ENCODE assay signal across 8 cellular contexts in genomic region chr11:124717786-124718634, GRCh38. TPM values are rescaled to one million over a fixed set of nuclear protein-coding genes. Genes with fewer than 3 reads are reported as not detected.
DNase-seq lines count a peak whose midpoint lies in the region; ATAC-seq and TF ChIP-seq lines count a peak whose summit lies in the region.

No MANE protein-coding gene starts in this region.

- ATAC-seq in T-helper 17 cell (peak; percentile 80), HG02588 (IDR thresholded peaks at IDR 0.05; ENCODE audit: unreplicated experiment) (no peak)

- no peaks in the 10 kb centered on the region for H3K79me1 ChIP-seq in H9 (ENCODE audit: insufficient read depth, low read depth, low read length, poor library complexity, severe bottlenecking)

- peaks cover 9% of the 10 kb centered on the region for H3K23me2 ChIP-seq in H9 (ENCODE audit: insufficient read length, low read depth, low read length, poor library complexity, severe bottlenecking)

- no peak overlapping the region for H3K18ac ChIP-seq in H9 (ENCODE audit: insufficient read length, low read depth, low read length)

- H3K14ac ChIP-seq in H9 (ENCODE audit: insufficient read depth, low read length): no peak overlapping the region

- POLR2A ChIA-PET in Caco-2 (lab: Charles Lee): no interaction called here

- no peak overlapping the region for H3T11ph ChIP-seq in H9 (ENCODE audit: low read length)

- DNase-seq in Caco-2: peak in 1 of 2 experiments; percentile 37
- DNase-seq in H9: peak; percentile 48
- DNase-seq in T-helper 17 cell: peak in 1 of 3 donors; percentile 13
- DNase-seq in endothelial cell (ENCODE audit: low spot score): peak; percentile 23
- peak; percentile 75 for DNase-seq in myocyte (ENCODE audit: low read depth)
- DNase-seq in SKM-1 (lab: John Stamatoyannopoulos, UW; ENCODE audit: unreplicated experiment): no peak
- DNase-seq in activated CD4-positive, CD25-positive, alpha-beta regulatory T cell (lab: John Stamatoyannopoulos, UW): no peak

- WGBS in H9 (ENCODE audit: extremely low coverage, insufficient read length, low lambda C conversion rate): no CpG with 5 or more reads among the region's 45 CpGs

- H3K9me3 Mint-ChIP-seq in Caco-2 (ENCODE audit: unreplicated experiment) (no peaks in the 10 kb centered on the region), H9 (no peaks in the 10 kb centered on the region), endothelial cell (ENCODE audit: unreplicated experiment) (no peaks in the 10 kb centered on the region)

- H3K36me3 ChIP-seq in Caco-2 (ENCODE audit: control insufficient read depth, insufficient read depth, low read length): no peaks in the 10 kb centered on the region

- no TSS peak for BruUV-seq in Caco-2 (replicated peaks; lab: Mats Ljungman, UMichigan)

- H3K4ac ChIP-seq in H9 (ENCODE audit: low read depth, low read length): no peak overlapping the region

- H3K27me3 Mint-ChIP-seq in Caco-2 (ENCODE audit: insufficient read depth, unreplicated experiment): peaks cover 35% of the 10 kb centered on the region
- peaks cover 89% of the 10 kb centered on the region for H3K27me3 Mint-ChIP-seq in H9 (ENCODE audit: low read depth)
- peaks cover 80% of the 10 kb centered on the region for H3K27me3 Mint-ChIP-seq in T-helper 17 cell
- peaks cover 17% of the 10 kb centered on the region for H3K27me3 Mint-ChIP-seq in endothelial cell (ENCODE audit: unreplicated experiment)

- no peak overlapping the region for H3K9ac ChIP-seq in H9 (ENCODE audit: extremely low read depth, insufficient read length, low read length)

- peaks cover 6% of the 10 kb centered on the region for H3K27me3 ChIP-seq in Caco-2 (replicated peaks; ENCODE audit: control insufficient read depth, insufficient read depth, low read length)
- peaks cover 52% of the 10 kb centered on the region for H3K27me3 ChIP-seq in H9 (ENCODE audit: insufficient read depth, low read length)

- no peak overlapping the region for H3K56ac ChIP-seq in H9 (ENCODE audit: insufficient read length, low read depth, low read length)

- peak overlapping the region; percentile 36 for H3K4me3 ChIP-seq in Caco-2 (ENCODE audit: low read depth, low read length)

- H3K4me2 ChIP-seq in H9 (ENCODE audit: insufficient read depth, insufficient read length, low read length): peak overlapping the region; percentile 86

- H3K4me1 Mint-ChIP-seq in Caco-2 (ENCODE audit: low read depth, unreplicated experiment) (no peaks in the 10 kb centered on the region), H9 (peaks cover 29 to 33% of the 10 kb centered on the region in 2 experiments), T-helper 17 cell (peaks cover 23% of the 10 kb centered on the region), endothelial cell (ENCODE audit: unreplicated experiment) (peaks cover 24% of the 10 kb centered on the region)

- no peak overlapping the region for H3K27ac Mint-ChIP-seq in Caco-2 (ENCODE audit: unreplicated experiment)
- H3K27ac Mint-ChIP-seq in H9: no peak overlapping the region
- peak overlapping the region; percentile 79 for H3K27ac Mint-ChIP-seq in T-helper 17 cell
- no peak overlapping the region for H3K27ac Mint-ChIP-seq in endothelial cell (ENCODE audit: unreplicated experiment)

- no peak overlapping the region for H2BK120ac ChIP-seq in H9 (ENCODE audit: low read depth, low read length, poor library complexity, severe bottlenecking)

- CTCF ChIA-PET in Caco-2 (lab: Charles Lee): interaction anchor here (0.8 to 1.6 kb wide), 2 partner anchors 28 to 45 kb away, joined by 3 read pairs; no protein-coding TSS in a partner anchor

- intact Hi-C loops in Caco-2 (cut with micrococcal nuclease; ENCODE audit: unreplicated experiment): no loop called here

- no peak overlapping the region for H3K23ac ChIP-seq in H9 (ENCODE audit: insufficient read length, low read depth, low read length)

- H2BK12ac ChIP-seq in H9 (ENCODE audit: insufficient read length, low read depth, low read length): no peak overlapping the region

- no peak overlapping the region for H2BK20ac ChIP-seq in H9 (ENCODE audit: low read depth, low read length, poor library complexity, severe bottlenecking)

- H2AFZ ChIP-seq in H9 (ENCODE audit: low read length): no peak overlapping the region

- H3K4me3 Mint-ChIP-seq in Caco-2 (ENCODE audit: unreplicated experiment) (peak overlapping the region; percentile 71), H9 (peak overlapping the region; percentile 66 to 86), T-helper 17 cell (peak overlapping the region; percentile 87), endothelial cell (ENCODE audit: unreplicated experiment) (peak overlapping the region; percentile 86)

- no peaks in the 10 kb centered on the region for H3K36me3 Mint-ChIP-seq in Caco-2 (ENCODE audit: insufficient read depth, unreplicated experiment)
- H3K36me3 Mint-ChIP-seq in H9 (ENCODE audit: insufficient read depth in 1 of 3, low read depth in 3 of 3): no peaks in the 10 kb centered on the region; a peak in 1 of 7 replicates
- H3K36me3 Mint-ChIP-seq in T-helper 17 cell (ENCODE audit: low read depth): peaks cover 2% of the 10 kb centered on the region
- H3K36me3 Mint-ChIP-seq in endothelial cell (ENCODE audit: low read depth, unreplicated experiment): no peaks in the 10 kb centered on the region

- H4K8ac ChIP-seq in H9 (replicated peaks; ENCODE audit: insufficient read length, low read depth, low read length): no peak overlapping the region

- no peak overlapping the region for H2BK5ac ChIP-seq in H9 (ENCODE audit: insufficient read length, low read length)

- no peaks in the 10 kb centered on the region for H3K79me2 ChIP-seq in H9 (ENCODE audit: insufficient read depth, low read length)

- H3K9me3 ChIP-seq in Caco-2 (no peaks in the 10 kb centered on the region), H9 (ENCODE audit: control insufficient read depth, low read depth, low read length) (no peaks in the 10 kb centered on the region), T-helper 17 cell (ENCODE audit: control insufficient read depth, low read length, poor library complexity, severe bottlenecking) (peaks cover 1% of the 10 kb centered on the region)

- H4K5ac ChIP-seq in H9 (ENCODE audit: insufficient read length, low read depth, low read length): no peak overlapping the region

- no peak overlapping the region for H2BK15ac ChIP-seq in H9 (ENCODE audit: low read depth, low read length)

- no peak overlapping the region for H3K27ac ChIP-seq in H9 (ENCODE audit: insufficient read length, low read depth, low read length)

- no peak overlapping the region for H4K91ac ChIP-seq in H9 (ENCODE audit: insufficient read length, low read depth, low read length)

- H3K4me1 ChIP-seq in Caco-2: peaks cover 4% of the 10 kb centered on the region; the same call in 1 of the 2 replicates
- H3K4me1 ChIP-seq in H9 (ENCODE audit: insufficient read depth, low read length): peaks cover 6% of the 10 kb centered on the region

- TF ChIP-seq CTCF in Caco-2 (IDR thresholded peaks at IDR 0.05; ENCODE audit: insufficient read depth in 1 of 2, low read depth in 1 of 2, low read length in 1 of 2, severe bottlenecking in 1 of 2, unreplicated experiment in 1 of 2) (no peak), H9 (conservative IDR thresholded peaks at IDR 0.05) (no peak), endothelial cell (IDR thresholded peaks at IDR 0.05; ENCODE audit: unreplicated experiment) (no peak)

- no peak overlapping the region for H2AK5ac ChIP-seq in H9 (ENCODE audit: insufficient read length, low read length)

- no peaks in the 10 kb centered on the region for H4K20me1 ChIP-seq in H9 (ENCODE audit: control insufficient read depth, insufficient read depth, insufficient read length)

RNA-seq across cellular contexts. Expression of gene NRGN, which starts 21.7 kb away (rescaled TPM):
- total RNA-seq in Caco-2 (2022): 5.7 and 7.8 TPM in 2 replicates
- 6.4 and 7.0 TPM in 2 replicates for total RNA-seq in H9 (2021)
- total RNA-seq in T-helper 17 cell: 100 to 1,000 TPM in 1 of 2 donors, 10 to 100 TPM in 1; 20.8 to 614 TPM
- total RNA-seq in endothelial cell (ENCODE audit: unreplicated experiment): 17.0 TPM
- not detected in 2 replicates for total RNA-seq in myocyte
- 0.15 TPM for polyA plus RNA-seq in myocyte (2012)

RNA-seq across cellular contexts. Expression of gene VSIG2, which starts 34.0 kb away (rescaled TPM):
- total RNA-seq in Caco-2 (2022) (0.28 TPM in 1 of 2 replicates, not detected in the other), H9 (2021) (not detected in 2 replicates), T-helper 17 cell (under 1 TPM; 0.32 to 0.57 TPM), endothelial cell (ENCODE audit: unreplicated experiment) (8.6 TPM), myocyte (not detected in 2 replicates)
- polyA plus RNA-seq in myocyte (2012): not detected

RNA-seq across cellular contexts. Expression of gene ESAM, which starts 44.1 kb away (rescaled TPM):
- total RNA-seq in Caco-2 (2022) (5.3 and 6.1 TPM in 2 replicates), H9 (2021) (0.33 and 0.92 TPM in 2 replicates), T-helper 17 cell (10 to 100 TPM in 1 of 2 donors, 1 to 10 TPM in 1; 3.5 to 30.5 TPM), endothelial cell (ENCODE audit: unreplicated experiment) (490 TPM), myocyte (0.08 and 0.26 TPM in 2 replicates)
- polyA plus RNA-seq in myocyte (2012): 0.47 TPM

RNA-seq across cellular contexts. Expression of gene SPA17, which starts 44.3 kb away (rescaled TPM):
- total RNA-seq in Caco-2 (2022) (3.7 and 4.2 TPM in 2 replicates), H9 (2021) (6.9 and 7.2 TPM in 2 replicates), T-helper 17 cell (1 to 10 TPM in 1 of 2 donors, under 1 TPM in 1; 0.67 to 1.1 TPM), endothelial cell (ENCODE audit: unreplicated experiment) (4.3 TPM), myocyte (4.6 and 7.7 TPM in 2 replicates)
- polyA plus RNA-seq in myocyte (2012): 12.5 TPM

RNA-seq across cellular contexts. Expression of gene SIAE, which starts 44.5 kb away (rescaled TPM):
- total RNA-seq in Caco-2 (2022) (33.7 and 34.1 TPM in 2 replicates), H9 (2021) (4.7 and 5.6 TPM in 2 replicates), T-helper 17 cell (10 to 100 TPM in 1 of 2 donors, 1 to 10 TPM in 1; 6.8 to 15.0 TPM), endothelial cell (ENCODE audit: unreplicated experiment) (11.4 TPM), myocyte (14.4 and 14.8 TPM in 2 replicates)
- 13.2 TPM for polyA plus RNA-seq in myocyte (2012)

Comparison
In these comparisons a context has a peak if more than half of its experiments do, and no peak if none do; other contexts are left out.
1. DNase-seq: peak in H9 (single experiment), endothelial cell (single experiment) and myocyte (single experiment); none in SKM-1 (single experiment) and activated CD4-positive, CD25-positive, alpha-beta regulatory T cell (0 of 4).
2. RNA of gene ESAM, which starts 44.1 kb away (total RNA-seq): 490 TPM in endothelial cell (single experiment); 3.5 to 30.5 TPM in T-helper 17 cell, 5.3 to 6.1 TPM in Caco-2, 0.33 to 0.92 TPM in H9 and 0.08 to 0.26 TPM in myocyte; every median in the first group is over 10 times any median in the second.
3. Peak in every context shown above with its lines, with median percentiles within 50 percentile points of each other: H3K4me3 Mint-ChIP-seq.